2 cellular contexts compared by ENCODE assay signal in genomic region chr2:174149530-174149929, GRCh38.
TF ChIP-seq lines count a peak whose summit lies in the region.

No MANE protein-coding gene starts in this region.

TF ChIP-seq in HepG2, 621 proteins besides CTCF, POLR2A, EP300 and RAD21 (continued from another document):
- TF ChIP-seq MAFK (conservative IDR thresholded peaks at IDR 0.05 in 1 of 2, IDR thresholded peaks at IDR 0.05 in 1 of 2; ENCODE audit: low read length in 2 of 2), result peak; percentile 92 to 96
- no peak for TF ChIP-seq REL (CRISPR knock-in tag; conservative IDR thresholded peaks at IDR 0.05)
- TF ChIP-seq ZSCAN25 (CRISPR knock-in tag; IDR thresholded peaks at IDR 0.05), result no peak
- no peak for TF ChIP-seq SALL1 (CRISPR knock-in tag; IDR thresholded peaks at IDR 0.05)

TF ChIP-seq in K562, 482 proteins besides CTCF, POLR2A, EP300 and RAD21 (continued from another document):
- peak; percentile 91 for TF ChIP-seq ZNF316 (IDR thresholded peaks at IDR 0.05)
- no peak for TF ChIP-seq NFRKB (IDR thresholded peaks at IDR 0.05; ENCODE audit: low read depth)
- TF ChIP-seq, protein P1, sequence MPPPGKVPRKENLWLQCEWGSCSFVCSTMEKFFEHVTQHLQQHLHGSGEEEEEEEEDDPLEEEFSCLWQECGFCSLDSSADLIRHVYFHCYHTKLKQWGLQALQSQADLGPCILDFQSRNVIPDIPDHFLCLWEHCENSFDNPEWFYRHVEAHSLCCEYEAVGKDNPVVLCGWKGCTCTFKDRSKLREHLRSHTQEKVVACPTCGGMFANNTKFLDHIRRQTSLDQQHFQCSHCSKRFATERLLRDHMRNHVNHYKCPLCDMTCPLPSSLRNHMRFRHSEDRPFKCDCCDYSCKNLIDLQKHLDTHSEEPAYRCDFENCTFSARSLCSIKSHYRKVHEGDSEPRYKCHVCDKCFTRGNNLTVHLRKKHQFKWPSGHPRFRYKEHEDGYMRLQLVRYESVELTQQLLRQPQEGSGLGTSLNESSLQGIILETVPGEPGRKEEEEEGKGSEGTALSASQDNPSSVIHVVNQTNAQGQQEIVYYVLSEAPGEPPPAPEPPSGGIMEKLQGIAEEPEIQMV (tag; conservative IDR thresholded peaks at IDR 0.05; ENCODE audit: low read depth), result no peak
- no peak for TF ChIP-seq TEAD1 (CRISPR knock-in tag; IDR thresholded peaks at IDR 0.05)
- TF ChIP-seq ZNF668 (CRISPR knock-in tag; IDR thresholded peaks at IDR 0.05), result no peak
- no peak for TF ChIP-seq FOXJ3 (CRISPR knock-in tag; IDR thresholded peaks at IDR 0.05)
- no peak for TF ChIP-seq ZNF764 (CRISPR knock-in tag; IDR thresholded peaks at IDR 0.05; ENCODE audit: low read depth)
- peak; percentile 76 for TF ChIP-seq C11orf30 (IDR thresholded peaks at IDR 0.05; ENCODE audit: low read depth)
- TF ChIP-seq THRA (IDR thresholded peaks at IDR 0.05), result no peak
- TF ChIP-seq ZNF324 (CRISPR knock-in tag; IDR thresholded peaks at IDR 0.05), result no peak
- TF ChIP-seq OTX1 (CRISPR knock-in tag; IDR thresholded peaks at IDR 0.05), result no peak
- TF ChIP-seq, protein P2, sequence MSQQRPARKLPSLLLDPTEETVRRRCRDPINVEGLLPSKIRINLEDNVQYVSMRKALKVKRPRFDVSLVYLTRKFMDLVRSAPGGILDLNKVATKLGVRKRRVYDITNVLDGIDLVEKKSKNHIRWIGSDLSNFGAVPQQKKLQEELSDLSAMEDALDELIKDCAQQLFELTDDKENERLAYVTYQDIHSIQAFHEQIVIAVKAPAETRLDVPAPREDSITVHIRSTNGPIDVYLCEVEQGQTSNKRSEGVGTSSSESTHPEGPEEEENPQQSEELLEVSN (IDR thresholded peaks at IDR 0.05; ENCODE audit: borderline replicate concordance in 1 of 2, extremely low read depth in 1 of 2, insufficient read depth in 1 of 2, insufficient read length in 1 of 2, low read depth in 1 of 2, low read length in 1 of 2, poor library complexity in 1 of 2, severe bottlenecking in 1 of 2), result no peak
- peak; percentile 85 for TF ChIP-seq MAFF (IDR thresholded peaks at IDR 0.05; ENCODE audit: low read length)
- TF ChIP-seq, protein P3, sequence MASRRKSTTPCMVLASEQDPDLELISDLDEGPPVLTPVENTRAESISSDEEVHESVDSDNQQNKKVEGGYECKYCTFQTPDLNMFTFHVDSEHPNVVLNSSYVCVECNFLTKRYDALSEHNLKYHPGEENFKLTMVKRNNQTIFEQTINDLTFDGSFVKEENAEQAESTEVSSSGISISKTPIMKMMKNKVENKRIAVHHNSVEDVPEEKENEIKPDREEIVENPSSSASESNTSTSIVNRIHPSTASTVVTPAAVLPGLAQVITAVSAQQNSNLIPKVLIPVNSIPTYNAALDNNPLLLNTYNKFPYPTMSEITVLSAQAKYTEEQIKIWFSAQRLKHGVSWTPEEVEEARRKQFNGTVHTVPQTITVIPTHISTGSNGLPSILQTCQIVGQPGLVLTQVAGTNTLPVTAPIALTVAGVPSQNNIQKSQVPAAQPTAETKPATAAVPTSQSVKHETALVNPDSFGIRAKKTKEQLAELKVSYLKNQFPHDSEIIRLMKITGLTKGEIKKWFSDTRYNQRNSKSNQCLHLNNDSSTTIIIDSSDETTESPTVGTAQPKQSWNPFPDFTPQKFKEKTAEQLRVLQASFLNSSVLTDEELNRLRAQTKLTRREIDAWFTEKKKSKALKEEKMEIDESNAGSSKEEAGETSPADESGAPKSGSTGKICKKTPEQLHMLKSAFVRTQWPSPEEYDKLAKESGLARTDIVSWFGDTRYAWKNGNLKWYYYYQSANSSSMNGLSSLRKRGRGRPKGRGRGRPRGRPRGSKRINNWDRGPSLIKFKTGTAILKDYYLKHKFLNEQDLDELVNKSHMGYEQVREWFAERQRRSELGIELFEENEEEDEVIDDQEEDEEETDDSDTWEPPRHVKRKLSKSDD (conservative IDR thresholded peaks at IDR 0.05; ENCODE audit: low read length), result no peak
- no peak for TF ChIP-seq CEBPG (CRISPR knock-in tag; IDR thresholded peaks at IDR 0.05)
- no peak for TF ChIP-seq CEBPG (tag; conservative IDR thresholded peaks at IDR 0.05 in 1 of 2, IDR thresholded peaks at IDR 0.05 in 1 of 2)
- TF ChIP-seq PHB (CRISPR knock-in tag; IDR thresholded peaks at IDR 0.05), result no peak
- TF ChIP-seq TAF1 (IDR thresholded peaks at IDR 0.05; ENCODE audit: control insufficient read depth, extremely low read depth, insufficient read depth, low read length, severe bottlenecking), result no peak
- no peak for TF ChIP-seq ZNF507 (tag; conservative IDR thresholded peaks at IDR 0.05)
- TF ChIP-seq, protein P4, sequence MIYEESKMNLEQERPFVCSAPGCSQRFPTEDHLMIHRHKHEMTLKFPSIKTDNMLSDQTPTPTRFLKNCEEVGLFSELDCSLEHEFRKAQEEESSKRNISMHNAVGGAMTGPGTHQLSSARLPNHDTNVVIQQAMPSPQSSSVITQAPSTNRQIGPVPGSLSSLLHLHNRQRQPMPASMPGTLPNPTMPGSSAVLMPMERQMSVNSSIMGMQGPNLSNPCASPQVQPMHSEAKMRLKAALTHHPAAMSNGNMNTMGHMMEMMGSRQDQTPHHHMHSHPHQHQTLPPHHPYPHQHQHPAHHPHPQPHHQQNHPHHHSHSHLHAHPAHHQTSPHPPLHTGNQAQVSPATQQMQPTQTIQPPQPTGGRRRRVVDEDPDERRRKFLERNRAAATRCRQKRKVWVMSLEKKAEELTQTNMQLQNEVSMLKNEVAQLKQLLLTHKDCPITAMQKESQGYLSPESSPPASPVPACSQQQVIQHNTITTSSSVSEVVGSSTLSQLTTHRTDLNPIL (CRISPR knock-in tag; IDR thresholded peaks at IDR 0.05), result no peak
- TF ChIP-seq SIN3A (IDR thresholded peaks at IDR 0.05; ENCODE audit: borderline replicate concordance in 2 of 2, control insufficient read depth in 1 of 2, low read depth in 2 of 2, low read length in 2 of 2), result no peak
- no peak for TF ChIP-seq KLF10 (CRISPR knock-in tag; IDR thresholded peaks at IDR 0.05)
- no peak for TF ChIP-seq ZNF318 (IDR thresholded peaks at IDR 0.05; ENCODE audit: borderline replicate concordance in 1 of 2, low read depth in 1 of 2)
- peak; percentile 76 for TF ChIP-seq MAFG (tag; conservative IDR thresholded peaks at IDR 0.05)
- TF ChIP-seq, protein P5, sequence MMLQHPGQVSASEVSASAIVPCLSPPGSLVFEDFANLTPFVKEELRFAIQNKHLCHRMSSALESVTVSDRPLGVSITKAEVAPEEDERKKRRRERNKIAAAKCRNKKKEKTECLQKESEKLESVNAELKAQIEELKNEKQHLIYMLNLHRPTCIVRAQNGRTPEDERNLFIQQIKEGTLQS (IDR thresholded peaks at IDR 0.05), result no peak
- TF ChIP-seq, protein P5 (CRISPR knock-in tag; conservative IDR thresholded peaks at IDR 0.05), result no peak
- TF ChIP-seq, protein P6, sequence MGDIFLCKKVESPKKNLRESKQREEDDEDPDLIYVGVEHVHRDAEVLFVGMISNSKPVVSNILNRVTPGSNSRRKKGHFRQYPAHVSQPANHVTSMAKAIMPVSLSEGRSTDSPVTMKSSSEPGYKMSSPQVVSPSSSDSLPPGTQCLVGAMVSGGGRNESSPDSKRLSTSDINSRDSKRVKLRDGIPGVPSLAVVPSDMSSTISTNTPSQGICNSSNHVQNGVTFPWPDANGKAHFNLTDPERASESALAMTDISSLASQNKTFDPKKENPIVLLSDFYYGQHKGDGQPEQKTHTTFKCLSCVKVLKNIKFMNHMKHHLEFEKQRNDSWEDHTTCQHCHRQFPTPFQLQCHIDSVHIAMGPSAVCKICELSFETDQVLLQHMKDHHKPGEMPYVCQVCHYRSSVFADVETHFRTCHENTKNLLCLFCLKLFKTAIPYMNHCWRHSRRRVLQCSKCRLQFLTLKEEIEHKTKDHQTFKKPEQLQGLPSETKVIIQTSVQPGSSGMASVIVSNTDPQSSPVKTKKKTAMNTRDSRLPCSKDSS (IDR thresholded peaks at IDR 0.05; ENCODE audit: low read depth, partially characterized antibody), result no peak
- no peak for TF ChIP-seq RERE (CRISPR knock-in tag; IDR thresholded peaks at IDR 0.05; ENCODE audit: borderline replicate concordance)
